12 cellular contexts compared by ENCODE assay signal in genomic region chr1:3481836-3482589, GRCh38. TPM values are rescaled to one million over a fixed set of nuclear protein-coding genes. Genes with fewer than 3 reads are reported as not detected.
DNase-seq lines count a peak whose midpoint lies in the region; ATAC-seq and TF ChIP-seq lines count a peak whose summit lies in the region.
"Had no signal": no experiment of that assay in that cellular context is flagged by ENCODE, and none has a peak within 500 bp of the region (broad histone marks: within the 10 kb centered on the region; RNA-seq: fewer than 3 reads in every experiment).

No MANE protein-coding gene starts in this region.

- no peak overlapping the region for H3K27ac ChIP-seq in CD4-positive, alpha-beta T cell (ENCODE audit: low read depth, low read length)
- H3K27ac ChIP-seq: BLaER1 had no signal

- intact Hi-C loops in CD4-positive, alpha-beta T cell (cut with DNase I, micrococcal nuclease): loop anchor here in 1 of 2 experiments (2.0 kb wide), 1 partner anchor 29 kb away; no protein-coding TSS in a partner anchor
- intact Hi-C loops in CD14-positive monocyte (cut with micrococcal nuclease): no loop called here

- no peak overlapping the region for H3K4me3 ChIP-seq in AG09309 (ENCODE audit: control insufficient read depth, low read depth, low read length)
- H3K4me3 ChIP-seq: BLaER1 had no signal

- H3K4me3 Mint-ChIP-seq in HFFc6 (no peak overlapping the region), CD14-positive monocyte (no peak overlapping the region)
- no peak overlapping the region for H3K4me3 Mint-ChIP-seq in activated naive CD8-positive, alpha-beta T cell treated with anti-CD3 and anti-CD28 coated beads for 36 hours
- H3K4me3 Mint-ChIP-seq in CD4-positive, alpha-beta T cell: no peak overlapping the region
- H3K4me3 Mint-ChIP-seq: T-helper 2 cell treated with Interferon-gamma antibody and Interleukin-4, amounts not matched to agents 5 μg/mL and 100 μg/mL, for 36 hours had no signal

- TF ChIP-seq CTCF in AG09309 (IDR thresholded peaks at IDR 0.05; ENCODE audit: control insufficient read depth, insufficient read depth, low read depth, low read length, missing control alignments) (no peak), HFFc6 (IDR thresholded peaks at IDR 0.05) (no peak), CD14-positive monocyte (IDR thresholded peaks at IDR 0.05) (no peak)
- no peak for TF ChIP-seq CTCF in CD4-positive, alpha-beta T cell (IDR thresholded peaks at IDR 0.05)

- CTCF ChIA-PET in CD4-positive, alpha-beta T cell (lab: Charles Lee): interaction anchor here (1.6 kb wide), 1 partner anchor 29 kb away, joined by 4 read pairs; no protein-coding TSS in a partner anchor

- ATAC-seq in CD4-positive, alpha-beta T cell (ENCODE audit: poor library complexity): no peak
- no peak for ATAC-seq in HG03432 (IDR thresholded peaks at IDR 0.05; ENCODE audit: unreplicated experiment)

- H3K27me3 ChIP-seq in CD4-positive, alpha-beta T cell (ENCODE audit: control insufficient read depth, insufficient read depth, low read length): no peaks in the 10 kb centered on the region

- DNase-seq in AG09309 (ENCODE audit: low read depth) (peak; percentile 8), HFFc6 (peak; percentile 30), iris pigment epithelial cell (ENCODE audit: low read depth) (peak; percentile 22), CD14-positive monocyte (ENCODE audit: low spot score) (no peak), SW 1271 (lab: John Stamatoyannopoulos, UW) (no peak)
- peak; percentile 20 for DNase-seq in activated naive CD8-positive, alpha-beta T cell treated with anti-CD3 and anti-CD28 coated beads for 36 hours
- no peak for DNase-seq in CD4-positive, alpha-beta T cell
- DNase-seq: mesenchymal stem cell, NCI-H1694 treated with DMSO at 0.1 percent for 48 hours had no signal

- H3K36me3 Mint-ChIP-seq in HFFc6 (ENCODE audit: low read depth) (no peaks in the 10 kb centered on the region), CD14-positive monocyte (no peaks in the 10 kb centered on the region)
- no peaks in the 10 kb centered on the region for H3K36me3 Mint-ChIP-seq in activated naive CD8-positive, alpha-beta T cell treated with anti-CD3 and anti-CD28 coated beads for 36 hours
- no peaks in the 10 kb centered on the region for H3K36me3 Mint-ChIP-seq in CD4-positive, alpha-beta T cell (ENCODE audit: low read depth)

- H3K4me1 Mint-ChIP-seq in HFFc6 (ENCODE audit: low read depth) (no peaks in the 10 kb centered on the region), CD14-positive monocyte (no peaks in the 10 kb centered on the region)
- no peaks in the 10 kb centered on the region for H3K4me1 Mint-ChIP-seq in activated naive CD8-positive, alpha-beta T cell treated with anti-CD3 and anti-CD28 coated beads for 36 hours
- no peaks in the 10 kb centered on the region for H3K4me1 Mint-ChIP-seq in CD4-positive, alpha-beta T cell (ENCODE audit: low read depth)

- H3K9me3 ChIP-seq in CD4-positive, alpha-beta T cell (ENCODE audit: control insufficient read depth, low read length): no peaks in the 10 kb centered on the region
- H3K9me3 ChIP-seq: BLaER1 had no signal

- H3K27ac Mint-ChIP-seq in HFFc6 (no peak overlapping the region), CD14-positive monocyte (no peak overlapping the region)
- H3K27ac Mint-ChIP-seq in activated naive CD8-positive, alpha-beta T cell treated with anti-CD3 and anti-CD28 coated beads for 36 hours: no peak overlapping the region
- H3K27ac Mint-ChIP-seq in CD4-positive, alpha-beta T cell: no peak overlapping the region
- H3K27ac Mint-ChIP-seq: T-helper 2 cell treated with Interferon-gamma antibody and Interleukin-4, amounts not matched to agents 5 μg/mL and 100 μg/mL, for 36 hours had no signal

- H3K27me3 Mint-ChIP-seq in HFFc6 (ENCODE audit: insufficient read depth) (peaks cover 2% of the 10 kb centered on the region; the same call in 1 of the 2 replicates), CD14-positive monocyte (ENCODE audit: low read depth in 3 of 3) (peaks cover 2 to 7% (median 3%) of the 10 kb centered on the region in 3 donors)
- peaks cover 5% of the 10 kb centered on the region for H3K27me3 Mint-ChIP-seq in activated naive CD8-positive, alpha-beta T cell treated with anti-CD3 and anti-CD28 coated beads for 36 hours
- no peaks in the 10 kb centered on the region for H3K27me3 Mint-ChIP-seq in CD4-positive, alpha-beta T cell

- no peaks in the 10 kb centered on the region for H3K9me3 Mint-ChIP-seq in HFFc6
- H3K9me3 Mint-ChIP-seq in activated naive CD8-positive, alpha-beta T cell treated with anti-CD3 and anti-CD28 coated beads for 36 hours: no peaks in the 10 kb centered on the region
- H3K9me3 Mint-ChIP-seq in CD4-positive, alpha-beta T cell: no peaks in the 10 kb centered on the region
- H3K9me3 Mint-ChIP-seq in CD14-positive monocyte: peaks cover 0 to 8% (median 0%) of the 10 kb centered on the region in 7 donors
- H3K9me3 Mint-ChIP-seq: T-helper 2 cell treated with Interferon-gamma antibody and Interleukin-4, amounts not matched to agents 5 μg/mL and 100 μg/mL, for 36 hours had no signal

- POLR2A ChIA-PET in CD4-positive, alpha-beta T cell (lab: Charles Lee): no interaction called here

RNA-seq across cellular contexts. Expression of gene ARHGEF16, which starts 27.5 kb away (rescaled TPM):
- under 1 TPM in 3 of 6 experiments, not detected in 3; 0.08 to 0.18 (median 0.17) TPM for total RNA-seq in HFFc6 (2021; fragmentation: NEBNext Ultra II Directional; extraction: Animal tissue kit (Norgen Biotek cat#: 25700))
- under 1 TPM in 1 of 2 experiments, not detected in 1; 0.12 TPM for total RNA-seq in activated naive CD8-positive, alpha-beta T cell treated with anti-CD3 and anti-CD28 coated beads for 36 hours
- total RNA-seq in CD4-positive, alpha-beta T cell: under 1 TPM; 0.11 to 0.22 TPM
- polyA plus RNA-seq in CD14-positive monocyte: not detected

Comparison
In these comparisons a context has a peak if more than half of its experiments do, and no peak if none do; other contexts are left out.
1. DNase-seq: peak in AG09309 (single experiment), HFFc6 (single experiment), activated naive CD8-positive, alpha-beta T cell treated with anti-CD3 and anti-CD28 coated beads for 36 hours (single experiment) and iris pigment epithelial cell (single experiment); none in CD4-positive, alpha-beta T cell (0 of 10), CD14-positive monocyte (single experiment) and SW 1271 (0 of 2).